Comparison of ENCODE assay signal across 1 cellular context in the genomic region with DNA sequence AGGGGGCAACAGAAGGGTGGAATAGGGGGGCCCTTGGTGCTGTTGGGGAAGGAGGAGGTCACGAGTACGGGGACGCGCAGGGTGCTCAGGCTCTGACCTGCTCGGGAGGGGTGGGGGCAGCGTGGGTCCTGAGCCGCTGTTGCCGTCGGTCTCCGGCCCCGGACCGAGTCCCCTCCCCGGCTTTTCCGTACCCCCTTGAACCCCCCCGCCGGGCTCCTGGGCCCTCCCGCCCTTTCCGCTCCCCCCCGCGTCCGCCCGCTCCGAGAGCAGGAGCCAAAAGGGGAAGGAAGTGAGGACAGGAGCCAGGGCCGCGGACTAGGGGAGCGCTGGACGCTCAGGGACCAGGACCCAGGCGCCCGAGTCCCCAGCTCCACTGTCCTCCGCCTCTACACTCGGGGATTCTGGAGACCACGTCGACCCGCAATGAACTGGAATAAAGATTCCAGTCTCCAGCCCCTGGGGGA.
TF ChIP-seq lines count a peak whose summit lies in the region.

A gene with protein sequence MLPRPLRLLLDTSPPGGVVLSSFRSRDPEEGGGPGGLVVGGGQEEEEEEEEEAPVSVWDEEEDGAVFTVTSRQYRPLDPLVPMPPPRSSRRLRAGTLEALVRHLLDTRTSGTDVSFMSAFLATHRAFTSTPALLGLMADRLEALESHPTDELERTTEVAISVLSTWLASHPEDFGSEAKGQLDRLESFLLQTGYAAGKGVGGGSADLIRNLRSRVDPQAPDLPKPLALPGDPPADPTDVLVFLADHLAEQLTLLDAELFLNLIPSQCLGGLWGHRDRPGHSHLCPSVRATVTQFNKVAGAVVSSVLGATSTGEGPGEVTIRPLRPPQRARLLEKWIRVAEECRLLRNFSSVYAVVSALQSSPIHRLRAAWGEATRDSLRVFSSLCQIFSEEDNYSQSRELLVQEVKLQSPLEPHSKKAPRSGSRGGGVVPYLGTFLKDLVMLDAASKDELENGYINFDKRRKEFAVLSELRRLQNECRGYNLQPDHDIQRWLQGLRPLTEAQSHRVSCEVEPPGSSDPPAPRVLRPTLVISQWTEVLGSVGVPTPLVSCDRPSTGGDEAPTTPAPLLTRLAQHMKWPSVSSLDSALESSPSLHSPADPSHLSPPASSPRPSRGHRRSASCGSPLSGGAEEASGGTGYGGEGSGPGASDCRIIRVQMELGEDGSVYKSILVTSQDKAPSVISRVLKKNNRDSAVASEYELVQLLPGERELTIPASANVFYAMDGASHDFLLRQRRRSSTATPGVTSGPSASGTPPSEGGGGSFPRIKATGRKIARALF (minus strand): TSS at position 170 of the 464 bp plus-strand sequence. CDS start 332 bp downstream, outside the sequence.

TF ChIP-seq in HEK293, 187 proteins besides CTCF, POLR2A, EP300 and RAD21 (continued from another document):
- TF ChIP-seq ZNF785 (tag by site-specific recombination; IDR thresholded peaks at IDR 0.05) (0 out of 2 replicates have a peak, but pooled peaks have one; percentile 25), ZNF140 (tag by site-specific recombination; IDR thresholded peaks at IDR 0.05) (no peak), ZNF426 (tag by site-specific recombination; IDR thresholded peaks at IDR 0.05) (no peak), SP7 (tag by site-specific recombination; IDR thresholded peaks at IDR 0.05) (no peak), ZFP69B (tag by site-specific recombination; IDR thresholded peaks at IDR 0.05) (no peak), ZNF211 (tag by site-specific recombination; IDR thresholded peaks at IDR 0.05; ENCODE audit: low read depth) (no peak), ZNF416 (tag by site-specific recombination; IDR thresholded peaks at IDR 0.05) (no peak), KLF9 (tag by site-specific recombination; IDR thresholded peaks at IDR 0.05; ENCODE audit: low read depth) (no peak), ZXDB (tag by site-specific recombination; IDR thresholded peaks at IDR 0.05) (no peak), GLI2 (tag by site-specific recombination; IDR thresholded peaks at IDR 0.05; ENCODE audit: borderline replicate concordance, low read depth) (no peak), TRIM28 (IDR thresholded peaks at IDR 0.05; ENCODE audit: borderline replicate concordance, low read length) (no peak), ZNF24 (tag by site-specific recombination; IDR thresholded peaks at IDR 0.05) (0 out of 2 replicates have a peak, but pooled peaks have one; percentile 20), ZNF350 (tag by site-specific recombination; IDR thresholded peaks at IDR 0.05) (no peak), ZNF19 (tag by site-specific recombination; IDR thresholded peaks at IDR 0.05; ENCODE audit: low read depth) (no peak), ZNF266 (tag by site-specific recombination; IDR thresholded peaks at IDR 0.05; ENCODE audit: low read depth) (no peak), ZNF777 (tag by site-specific recombination; IDR thresholded peaks at IDR 0.05; ENCODE audit: borderline replicate concordance) (no peak), ZNF658 (tag by site-specific recombination; IDR thresholded peaks at IDR 0.05) (no peak), ZNF596 (tag by site-specific recombination; IDR thresholded peaks at IDR 0.05) (no peak), ZNF473 (tag by site-specific recombination; IDR thresholded peaks at IDR 0.05) (no peak), ZNF555 (tag by site-specific recombination; conservative IDR thresholded peaks at IDR 0.05) (no peak), SCRT1 (tag by site-specific recombination; IDR thresholded peaks at IDR 0.05; ENCODE audit: borderline replicate concordance) (no peak), ZNF660 (tag by site-specific recombination; IDR thresholded peaks at IDR 0.05) (no peak), HOXC10 (CRISPR knock-in tag; IDR thresholded peaks at IDR 0.05) (no peak), ZBTB7A (tag by site-specific recombination; IDR thresholded peaks at IDR 0.05; ENCODE audit: low read depth) (no peak), EGR2 (tag by site-specific recombination; IDR thresholded peaks at IDR 0.05; ENCODE audit: low read depth) (no peak), ZNF341 (tag by site-specific recombination; IDR thresholded peaks at IDR 0.05; ENCODE audit: low read depth) (peak; percentile 96), ZNF202 (tag by site-specific recombination; IDR thresholded peaks at IDR 0.05; ENCODE audit: borderline replicate concordance) (no peak), YY1 (tag by site-specific recombination; IDR thresholded peaks at IDR 0.05) (no peak), ZNF501 (tag by site-specific recombination; IDR thresholded peaks at IDR 0.05) (0 out of 2 replicates have a peak, but pooled peaks have one; percentile 18)
- TF ChIP-seq, protein P1, sequence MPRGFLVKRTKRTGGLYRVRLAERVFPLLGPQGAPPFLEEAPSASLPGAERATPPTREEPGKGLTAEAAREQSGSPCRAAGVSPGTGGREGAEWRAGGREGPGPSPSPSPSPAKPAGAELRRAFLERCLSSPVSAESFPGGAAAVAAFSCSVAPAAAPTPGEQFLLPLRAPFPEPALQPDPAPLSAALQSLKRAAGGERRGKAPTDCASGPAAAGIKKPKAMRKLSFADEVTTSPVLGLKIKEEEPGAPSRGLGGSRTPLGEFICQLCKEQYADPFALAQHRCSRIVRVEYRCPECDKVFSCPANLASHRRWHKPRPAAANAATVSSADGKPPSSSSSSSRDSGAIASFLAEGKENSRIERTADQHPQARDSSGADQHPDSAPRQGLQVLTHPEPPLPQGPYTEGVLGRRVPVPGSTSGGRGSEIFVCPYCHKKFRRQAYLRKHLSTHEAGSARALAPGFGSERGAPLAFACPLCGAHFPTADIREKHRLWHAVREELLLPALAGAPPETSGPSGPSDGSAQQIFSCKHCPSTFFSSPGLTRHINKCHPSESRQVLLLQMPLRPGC (tag by site-specific recombination; IDR thresholded peaks at IDR 0.05) = no peak; the same call in 1 of the 2 replicates
- TF ChIP-seq, protein P2, sequence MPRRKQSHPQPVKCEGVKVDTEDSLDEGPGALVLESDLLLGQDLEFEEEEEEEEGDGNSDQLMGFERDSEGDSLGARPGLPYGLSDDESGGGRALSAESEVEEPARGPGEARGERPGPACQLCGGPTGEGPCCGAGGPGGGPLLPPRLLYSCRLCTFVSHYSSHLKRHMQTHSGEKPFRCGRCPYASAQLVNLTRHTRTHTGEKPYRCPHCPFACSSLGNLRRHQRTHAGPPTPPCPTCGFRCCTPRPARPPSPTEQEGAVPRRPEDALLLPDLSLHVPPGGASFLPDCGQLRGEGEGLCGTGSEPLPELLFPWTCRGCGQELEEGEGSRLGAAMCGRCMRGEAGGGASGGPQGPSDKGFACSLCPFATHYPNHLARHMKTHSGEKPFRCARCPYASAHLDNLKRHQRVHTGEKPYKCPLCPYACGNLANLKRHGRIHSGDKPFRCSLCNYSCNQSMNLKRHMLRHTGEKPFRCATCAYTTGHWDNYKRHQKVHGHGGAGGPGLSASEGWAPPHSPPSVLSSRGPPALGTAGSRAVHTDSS (tag by site-specific recombination; IDR thresholded peaks at IDR 0.05) = no peak
- TF ChIP-seq, protein P3, sequence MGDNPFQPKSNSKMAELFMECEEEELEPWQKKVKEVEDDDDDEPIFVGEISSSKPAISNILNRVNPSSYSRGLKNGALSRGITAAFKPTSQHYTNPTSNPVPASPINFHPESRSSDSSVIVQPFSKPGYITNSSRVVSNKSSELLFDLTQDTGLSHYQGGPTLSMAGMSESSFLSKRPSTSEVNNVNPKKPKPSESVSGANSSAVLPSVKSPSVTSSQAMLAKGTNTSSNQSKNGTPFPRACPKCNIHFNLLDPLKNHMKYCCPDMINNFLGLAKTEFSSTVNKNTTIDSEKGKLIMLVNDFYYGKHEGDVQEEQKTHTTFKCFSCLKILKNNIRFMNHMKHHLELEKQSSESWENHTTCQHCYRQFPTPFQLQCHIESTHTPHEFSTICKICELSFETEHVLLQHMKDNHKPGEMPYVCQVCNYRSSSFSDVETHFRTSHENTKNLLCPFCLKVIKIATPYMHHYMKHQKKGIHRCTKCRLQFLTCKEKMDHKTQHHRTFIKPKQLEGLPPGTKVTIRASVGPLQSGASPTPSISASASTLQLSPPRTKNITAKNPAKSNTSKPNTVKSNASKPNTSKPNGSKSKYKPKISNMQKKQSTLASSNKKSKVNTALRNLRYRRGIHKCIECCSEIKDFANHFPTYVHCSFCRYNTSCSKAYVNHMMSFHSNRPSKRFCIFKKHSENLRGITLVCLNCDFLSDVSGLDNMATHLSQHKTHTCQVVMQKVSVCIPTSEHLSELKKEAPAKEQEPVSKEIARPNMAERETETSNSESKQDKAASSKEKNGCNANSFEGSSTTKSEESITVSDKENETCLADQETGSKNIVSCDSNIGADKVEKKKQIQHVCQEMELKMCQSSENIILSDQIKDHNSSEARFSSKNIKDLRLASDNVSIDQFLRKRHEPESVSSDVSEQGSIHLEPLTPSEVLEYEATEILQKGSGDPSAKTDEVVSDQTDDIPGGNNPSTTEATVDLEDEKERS (tag by site-specific recombination; IDR thresholded peaks at IDR 0.05) = no peak
- TF ChIP-seq, protein P4, sequence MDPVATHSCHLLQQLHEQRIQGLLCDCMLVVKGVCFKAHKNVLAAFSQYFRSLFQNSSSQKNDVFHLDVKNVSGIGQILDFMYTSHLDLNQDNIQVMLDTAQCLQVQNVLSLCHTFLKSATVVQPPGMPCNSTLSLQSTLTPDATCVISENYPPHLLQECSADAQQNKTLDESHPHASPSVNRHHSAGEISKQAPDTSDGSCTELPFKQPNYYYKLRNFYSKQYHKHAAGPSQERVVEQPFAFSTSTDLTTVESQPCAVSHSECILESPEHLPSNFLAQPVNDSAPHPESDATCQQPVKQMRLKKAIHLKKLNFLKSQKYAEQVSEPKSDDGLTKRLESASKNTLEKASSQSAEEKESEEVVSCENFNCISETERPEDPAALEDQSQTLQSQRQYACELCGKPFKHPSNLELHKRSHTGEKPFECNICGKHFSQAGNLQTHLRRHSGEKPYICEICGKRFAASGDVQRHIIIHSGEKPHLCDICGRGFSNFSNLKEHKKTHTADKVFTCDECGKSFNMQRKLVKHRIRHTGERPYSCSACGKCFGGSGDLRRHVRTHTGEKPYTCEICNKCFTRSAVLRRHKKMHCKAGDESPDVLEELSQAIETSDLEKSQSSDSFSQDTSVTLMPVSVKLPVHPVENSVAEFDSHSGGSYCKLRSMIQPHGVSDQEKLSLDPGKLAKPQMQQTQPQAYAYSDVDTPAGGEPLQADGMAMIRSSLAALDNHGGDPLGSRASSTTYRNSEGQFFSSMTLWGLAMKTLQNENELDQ (tag by site-specific recombination; IDR thresholded peaks at IDR 0.05; ENCODE audit: low read depth) = no peak
- TF ChIP-seq, protein P5, sequence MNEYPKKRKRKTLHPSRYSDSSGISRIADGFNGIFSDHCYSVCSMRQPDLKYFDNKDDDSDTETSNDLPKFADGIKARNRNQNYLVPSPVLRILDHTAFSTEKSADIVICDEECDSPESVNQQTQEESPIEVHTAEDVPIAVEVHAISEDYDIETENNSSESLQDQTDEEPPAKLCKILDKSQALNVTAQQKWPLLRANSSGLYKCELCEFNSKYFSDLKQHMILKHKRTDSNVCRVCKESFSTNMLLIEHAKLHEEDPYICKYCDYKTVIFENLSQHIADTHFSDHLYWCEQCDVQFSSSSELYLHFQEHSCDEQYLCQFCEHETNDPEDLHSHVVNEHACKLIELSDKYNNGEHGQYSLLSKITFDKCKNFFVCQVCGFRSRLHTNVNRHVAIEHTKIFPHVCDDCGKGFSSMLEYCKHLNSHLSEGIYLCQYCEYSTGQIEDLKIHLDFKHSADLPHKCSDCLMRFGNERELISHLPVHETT (tag by site-specific recombination; IDR thresholded peaks at IDR 0.05) = no peak
- TF ChIP-seq, protein P6, sequence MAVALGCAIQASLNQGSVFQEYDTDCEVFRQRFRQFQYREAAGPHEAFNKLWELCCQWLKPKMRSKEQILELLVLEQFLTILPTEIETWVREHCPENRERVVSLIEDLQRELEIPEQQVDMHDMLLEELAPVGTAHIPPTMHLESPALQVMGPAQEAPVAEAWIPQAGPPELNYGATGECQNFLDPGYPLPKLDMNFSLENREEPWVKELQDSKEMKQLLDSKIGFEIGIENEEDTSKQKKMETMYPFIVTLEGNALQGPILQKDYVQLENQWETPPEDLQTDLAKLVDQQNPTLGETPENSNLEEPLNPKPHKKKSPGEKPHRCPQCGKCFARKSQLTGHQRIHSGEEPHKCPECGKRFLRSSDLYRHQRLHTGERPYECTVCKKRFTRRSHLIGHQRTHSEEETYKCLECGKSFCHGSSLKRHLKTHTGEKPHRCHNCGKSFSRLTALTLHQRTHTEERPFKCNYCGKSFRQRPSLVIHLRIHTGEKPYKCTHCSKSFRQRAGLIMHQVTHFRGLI (tag by site-specific recombination; IDR thresholded peaks at IDR 0.05) = no peak
- TF ChIP-seq, protein P7, sequence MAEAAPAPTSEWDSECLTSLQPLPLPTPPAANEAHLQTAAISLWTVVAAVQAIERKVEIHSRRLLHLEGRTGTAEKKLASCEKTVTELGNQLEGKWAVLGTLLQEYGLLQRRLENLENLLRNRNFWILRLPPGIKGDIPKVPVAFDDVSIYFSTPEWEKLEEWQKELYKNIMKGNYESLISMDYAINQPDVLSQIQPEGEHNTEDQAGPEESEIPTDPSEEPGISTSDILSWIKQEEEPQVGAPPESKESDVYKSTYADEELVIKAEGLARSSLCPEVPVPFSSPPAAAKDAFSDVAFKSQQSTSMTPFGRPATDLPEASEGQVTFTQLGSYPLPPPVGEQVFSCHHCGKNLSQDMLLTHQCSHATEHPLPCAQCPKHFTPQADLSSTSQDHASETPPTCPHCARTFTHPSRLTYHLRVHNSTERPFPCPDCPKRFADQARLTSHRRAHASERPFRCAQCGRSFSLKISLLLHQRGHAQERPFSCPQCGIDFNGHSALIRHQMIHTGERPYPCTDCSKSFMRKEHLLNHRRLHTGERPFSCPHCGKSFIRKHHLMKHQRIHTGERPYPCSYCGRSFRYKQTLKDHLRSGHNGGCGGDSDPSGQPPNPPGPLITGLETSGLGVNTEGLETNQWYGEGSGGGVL (tag by site-specific recombination; IDR thresholded peaks at IDR 0.05) = peak; percentile 65; the same call in 1 of the 2 replicates
- TF ChIP-seq, protein P8, sequence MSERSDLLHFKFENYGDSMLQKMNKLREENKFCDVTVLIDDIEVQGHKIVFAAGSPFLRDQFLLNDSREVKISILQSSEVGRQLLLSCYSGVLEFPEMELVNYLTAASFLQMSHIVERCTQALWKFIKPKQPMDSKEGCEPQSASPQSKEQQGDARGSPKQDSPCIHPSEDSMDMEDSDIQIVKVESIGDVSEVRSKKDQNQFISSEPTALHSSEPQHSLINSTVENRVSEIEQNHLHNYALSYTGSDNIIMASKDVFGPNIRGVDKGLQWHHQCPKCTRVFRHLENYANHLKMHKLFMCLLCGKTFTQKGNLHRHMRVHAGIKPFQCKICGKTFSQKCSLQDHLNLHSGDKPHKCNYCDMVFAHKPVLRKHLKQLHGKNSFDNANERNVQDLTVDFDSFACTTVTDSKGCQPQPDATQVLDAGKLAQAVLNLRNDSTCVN (tag by site-specific recombination; optimal IDR thresholded peaks at IDR 0.05) = peak; percentile 43
